Comparison of ENCODE assay signal across 12 cellular contexts in genomic region chr1:46174448-46175231, GRCh38. TPM values are rescaled to one million over a fixed set of nuclear protein-coding genes. Genes with fewer than 3 reads are reported as not detected.
A peak's percentile ranks its signal among the peaks of the same experiment; 100 is the strongest.
DNase-seq lines count a peak whose midpoint lies in the region; ATAC-seq and TF ChIP-seq lines count a peak whose summit lies in the region.
"Had no signal": no experiment of that assay in that cellular context is flagged by ENCODE, and none has a peak within 500 bp of the region (broad histone marks: within the 10 kb centered on the region; RNA-seq: fewer than 3 reads in every experiment).

TSPAN1 (plus strand) TSS chr1:46175087; CDS start chr1:46181108, 6,021 bp downstream.

- H3K9me3 ChIP-seq in OCI-LY7 (ENCODE audit: low read length) (no peaks in the 10 kb centered on the region), esophagus (ENCODE audit: control insufficient read depth in 2 of 2, insufficient read depth in 1 of 2, low read depth in 1 of 2, low read length in 1 of 2) (no peaks in the 10 kb centered on the region), mucosa of descending colon (no peaks in the 10 kb centered on the region), transverse colon (no peaks in the 10 kb centered on the region)

- H3K79me2 ChIP-seq in OCI-LY7 (ENCODE audit: insufficient read depth, low read depth, low read length), result no peaks in the 10 kb centered on the region

- no peak within 1 kb of the TSS for H3K27ac Mint-ChIP-seq in stimulated activated naive CD8-positive, alpha-beta T cell treated with anti-CD3 and anti-CD28 coated beads, Interleukin-15, amount 100 ng/mL, for 72 hours
- H3K27ac Mint-ChIP-seq: activated T-helper 1 cell treated with anti-CD3 and anti-CD28 coated beads, Interleukin-12 subunit alpha, Interleukin-12 subunit beta, Interleukin-2, Interleukin-4 antibody, amounts not matched to agents 30 ng/mL and 10 ng/mL and 1 ng/mL, durations not matched to agents 14 hours and 24 hours and 36 hours; T-helper 1 cell treated with Interleukin-12 subunit alpha and Interleukin-12 subunit beta and Interleukin-4 antibody, amounts not matched to agents 30 μg/mL and 1 μg/mL, for 36 hours had no signal

- no peaks in the 10 kb centered on the region for H3K9me2 ChIP-seq in OCI-LY7 (ENCODE audit: insufficient read depth, low read length)

- H3K4me1 ChIP-seq in OCI-LY7 (ENCODE audit: insufficient read depth, low read length, poor library complexity, severe bottlenecking) (peaks cover 56% of the 10 kb centered on the region), esophagus (ENCODE audit: control insufficient read depth in 2 of 2, insufficient read depth in 2 of 2, low read length in 1 of 2) (peaks cover 6 to 27% of the 10 kb centered on the region in 2 donors), mucosa of descending colon (ENCODE audit: low read depth) (peaks cover 3% of the 10 kb centered on the region), transverse colon (peaks cover 8 to 32% (median 18%) of the 10 kb centered on the region in 4 donors)

- BruUV-seq in OCI-LY7 (replicated peaks; lab: Mats Ljungman, UMichigan), result no TSS peak

- no peak for TF ChIP-seq POLR2A in transverse colon (IDR thresholded peaks at IDR 0.05)

- no peaks in the 10 kb centered on the region for H3K27me3 Mint-ChIP-seq in stimulated activated naive CD8-positive, alpha-beta T cell treated with anti-CD3 and anti-CD28 coated beads, Interleukin-15, amount 100 ng/mL, for 72 hours

- H3K36me3 ChIP-seq in OCI-LY7 (ENCODE audit: insufficient read depth, low read length) (no peaks in the 10 kb centered on the region), esophagus (ENCODE audit: control insufficient read depth in 2 of 2, insufficient read depth in 2 of 2, low read length in 1 of 2) (no peaks in the 10 kb centered on the region), mucosa of descending colon (ENCODE audit: low read depth) (no peaks in the 10 kb centered on the region), transverse colon (no peaks in the 10 kb centered on the region)

- H3K27me3 ChIP-seq in esophagus (ENCODE audit: control insufficient read depth in 1 of 2, insufficient read depth in 2 of 2, low read length in 2 of 2), result no peaks in the 10 kb centered on the region
- H3K27me3 ChIP-seq in transverse colon, result no peaks in the 10 kb centered on the region

- no peaks in the 10 kb centered on the region for H3K4me1 Mint-ChIP-seq in stimulated activated naive CD8-positive, alpha-beta T cell treated with anti-CD3 and anti-CD28 coated beads, Interleukin-15, amount 100 ng/mL, for 72 hours

- WGBS in esophagus, 2 donors, result 31 to 48% methylated on average over 11 of the region's 11 CpGs
- 46 to 66% methylated on average over 2 to 11 of the region's 11 CpGs for WGBS in transverse colon (ENCODE audit: low coverage in 1 of 2), 2 donors

- TF ChIP-seq CTCF in OCI-LY7 (conservative IDR thresholded peaks at IDR 0.05; ENCODE audit: low read length) (no peak), mucosa of descending colon (IDR thresholded peaks at IDR 0.05) (no peak), transverse colon (IDR thresholded peaks at IDR 0.05) (no peak)

- no peak for TF ChIP-seq EP300 in transverse colon (IDR thresholded peaks at IDR 0.05; ENCODE audit: low read depth)

- H3K9me3 Mint-ChIP-seq in stimulated activated naive CD8-positive, alpha-beta T cell treated with anti-CD3 and anti-CD28 coated beads, Interleukin-15, amount 100 ng/mL, for 72 hours, result no peaks in the 10 kb centered on the region
- H3K9me3 Mint-ChIP-seq: activated T-helper 1 cell treated with anti-CD3 and anti-CD28 coated beads, Interleukin-12 subunit alpha, Interleukin-12 subunit beta, Interleukin-2, Interleukin-4 antibody, amounts not matched to agents 30 ng/mL and 10 ng/mL and 1 ng/mL, durations not matched to agents 14 hours and 24 hours and 36 hours; neural crest cell; T-helper 1 cell treated with Interleukin-12 subunit alpha and Interleukin-12 subunit beta and Interleukin-4 antibody, amounts not matched to agents 30 μg/mL and 1 μg/mL, for 36 hours had no signal

- POLR2A ChIA-PET in OCI-LY7 (lab: Charles Lee), result interaction anchor here (1.0 kb wide), 1 partner anchor 135 kb away, joined by 4 read pairs; no protein-coding TSS in a partner anchor

- no peak within 1 kb of the TSS for H3K4me3 ChIP-seq in OCI-LY7 (ENCODE audit: low read depth, low read length, poor library complexity, severe bottlenecking)
- H3K4me3 ChIP-seq in esophagus (ENCODE audit: low read depth in 1 of 2, low read length in 2 of 2), result no peak within 1 kb of the TSS
- H3K4me3 ChIP-seq in mucosa of descending colon, result no peak within 1 kb of the TSS
- no peak within 1 kb of the TSS for H3K4me3 ChIP-seq in transverse colon

- H2AFZ ChIP-seq in OCI-LY7 (ENCODE audit: low read length), result peak within 1 kb of the TSS; percentile 8; the same call in 1 of the 2 replicates

- no peak within 1 kb of the TSS for H3K27ac ChIP-seq in OCI-LY7 (ENCODE audit: low read depth, low read length, poor library complexity, severe bottlenecking)
- peak within 1 kb of the TSS; percentile 77 to 80 for H3K27ac ChIP-seq in esophagus (ENCODE audit: low read depth in 2 of 2, low read length in 1 of 2)
- H3K27ac ChIP-seq in transverse colon, result peak within 1 kb of the TSS; percentile 1 to 32 (median 27)

- H3K4me2 ChIP-seq in OCI-LY7 (ENCODE audit: low read length), result no peak within 1 kb of the TSS

- H4K20me1 ChIP-seq in OCI-LY7 (ENCODE audit: insufficient read depth, low read length), result no peaks in the 10 kb centered on the region

- H3K4me3 Mint-ChIP-seq in stimulated activated naive CD8-positive, alpha-beta T cell treated with anti-CD3 and anti-CD28 coated beads, Interleukin-15, amount 100 ng/mL, for 72 hours, result no peak within 1 kb of the TSS
- H3K4me3 Mint-ChIP-seq: activated T-helper 1 cell treated with anti-CD3 and anti-CD28 coated beads, Interleukin-12 subunit alpha, Interleukin-12 subunit beta, Interleukin-2, Interleukin-4 antibody, amounts not matched to agents 30 ng/mL and 10 ng/mL and 1 ng/mL, durations not matched to agents 14 hours and 24 hours and 36 hours; neural crest cell; T-helper 1 cell treated with Interleukin-12 subunit alpha and Interleukin-12 subunit beta and Interleukin-4 antibody, amounts not matched to agents 30 μg/mL and 1 μg/mL, for 36 hours had no signal

- CTCF ChIA-PET in OCI-LY7 (lab: Charles Lee; ENCODE audit: unreplicated experiment), result interaction anchor here (0.6 kb wide), 1 partner anchor 150 kb away, joined by 4 read pairs; no protein-coding TSS in a partner anchor

- DNase-seq in OCI-LY7 (ENCODE audit: low spot score) (no peak), mucosa of descending colon (no peak), transverse colon (no peak), NCI-H748 (lab: John Stamatoyannopoulos, UW; ENCODE audit: unreplicated experiment) (no peak)
- DNase-seq in stimulated activated naive CD8-positive, alpha-beta T cell treated with anti-CD3 and anti-CD28 coated beads, Interleukin-15, amount 100 ng/mL, for 72 hours, result no peak
- DNase-seq in activated CD8-positive, alpha-beta memory T cell treated with anti-CD3 and anti-CD28 coated beads, Interleukin-2, amount 50 U/mL, for 4 hours, result no peak
- DNase-seq: NCI-H1436 had no signal

- in situ Hi-C loops in transverse colon (cut with MboI; ENCODE audit: low pct_ligation_motif_present in 1 of 4, low pct_unique_long_range_greater_than_20kb in 1 of 4, low sequenced_read_pairs in 3 of 4), result loop anchor here in 3 of 4 donors (5.0 kb wide), 1 partner anchor 137 kb away; no protein-coding TSS in a partner anchor

- intact Hi-C loops in OCI-LY7 (cut with micrococcal nuclease; ENCODE audit: unreplicated experiment), result no loop called here
- intact Hi-C loops in mucosa of descending colon (cut with DNase I, micrococcal nuclease), result no loop called here
- intact Hi-C loops in transverse colon (cut with DNase I; ENCODE audit: low total_unique reads), result no loop called here

- ATAC-seq in mucosa of descending colon, result no peak
- ATAC-seq in HG02798 (IDR thresholded peaks at IDR 0.05; ENCODE audit: poor library complexity, unreplicated experiment), result no peak
- no peak for ATAC-seq in stimulated activated naive CD8-positive, alpha-beta T cell treated with anti-CD3 and anti-CD28 coated beads, Interleukin-15, amount 100 ng/mL, for 72 hours

RNA-seq across cellular contexts. Expression of gene TSPAN1, which starts in this region (rescaled TPM):
- not detected in 2 replicates for total RNA-seq in OCI-LY7 (2014; rRNA removed; shearing (Covaris generic))
- total RNA-seq in OCI-LY7 (2022) (not detected in 2 replicates), mucosa of descending colon (1,000 to 10,000 TPM in 2 of 3 donors, 100 to 1,000 TPM in 1; 723 to 1,819 (median 1,586) TPM), transverse colon (1,000 to 10,000 TPM in 2 of 4 donors, 100 to 1,000 TPM in 2; 228 to 1,657 (median 1,038) TPM)
- polyA plus RNA-seq in esophagus, result 1 to 10 TPM; 2.2 to 2.3 TPM
- total RNA-seq: activated T-helper 1 cell treated with anti-CD3 and anti-CD28 coated beads, Interleukin-12 subunit alpha, Interleukin-12 subunit beta, Interleukin-2, Interleukin-4 antibody, amounts not matched to agents 30 ng/mL and 10 ng/mL and 1 ng/mL, durations not matched to agents 14 hours and 24 hours and 36 hours; neural crest cell had no signal

Comparison
In these comparisons a context has a peak if more than half of its experiments do, and no peak if none do; other contexts are left out.
1. RNA of gene TSPAN1 (total RNA-seq): 723 to 1,819 TPM in mucosa of descending colon and 228 to 1,657 TPM in transverse colon; not detected in OCI-LY7; every median in the first group is over 100 times any median in the second.